Comparison of ENCODE assay signal across 9 cellular contexts in genomic region chr16:68065716-68066305, GRCh38. TPM values are rescaled to one million over a fixed set of nuclear protein-coding genes. Genes with fewer than 3 reads are reported as not detected.
DNase-seq lines count a peak whose midpoint lies in the region; ATAC-seq and TF ChIP-seq lines count a peak whose summit lies in the region.
"Had no signal": no experiment of that assay in that cellular context is flagged by ENCODE, and none has a peak within 500 bp of the region (broad histone marks: within the 10 kb centered on the region; RNA-seq: fewer than 3 reads in every experiment).

No MANE protein-coding gene starts in this region.

- no peak for DNase-seq in CD4-positive, CD25-positive, alpha-beta regulatory T cell
- DNase-seq in SJSA1 (ENCODE audit: low read depth in 1 of 2, low spot score in 2 of 2) = peak; percentile 70 to 75
- DNase-seq in fibroblast of mammary gland (ENCODE audit: low read depth) = peak; percentile 70
- DNase-seq in omental fat pad (ENCODE audit: low spot score) = no peak
- DNase-seq in effector memory CD4-positive, alpha-beta T cell = no peak
- no peak for DNase-seq in NCI-H1048 (lab: John Stamatoyannopoulos, UW)
- DNase-seq: mucosa of descending colon had no signal

- H3K36me3 Mint-ChIP-seq in CD4-positive, CD25-positive, alpha-beta regulatory T cell = peaks cover 12% of the 10 kb centered on the region

- peak overlapping the region in 1 of 4 donors; percentile 36 for H3K4me3 Mint-ChIP-seq in CD4-positive, CD25-positive, alpha-beta regulatory T cell

- peaks cover 46% of the 10 kb centered on the region for H3K4me1 ChIP-seq in CD4-positive, CD25-positive, alpha-beta regulatory T cell (ENCODE audit: control insufficient read depth, insufficient read depth, low read length, poor library complexity, severe bottlenecking)
- H3K4me1 ChIP-seq in SJSA1 (replicated peaks) = peaks cover 31% of the 10 kb centered on the region
- peaks cover 51% of the 10 kb centered on the region for H3K4me1 ChIP-seq in effector memory CD4-positive, alpha-beta T cell (ENCODE audit: control insufficient read depth, insufficient read depth, low read length, poor library complexity, severe bottlenecking)

- H3K27ac Mint-ChIP-seq in CD4-positive, CD25-positive, alpha-beta regulatory T cell = peak overlapping the region; percentile 20 to 90 (median 51)

- H3K9me3 Mint-ChIP-seq in CD4-positive, CD25-positive, alpha-beta regulatory T cell = peaks cover 0 to 1% (median 0%) of the 10 kb centered on the region in 7 donors

- H3K27me3 Mint-ChIP-seq in CD4-positive, CD25-positive, alpha-beta regulatory T cell = no peaks in the 10 kb centered on the region

- peaks cover 2% of the 10 kb centered on the region for H3K36me3 ChIP-seq in CD4-positive, CD25-positive, alpha-beta regulatory T cell (ENCODE audit: control insufficient read depth, insufficient read depth, low read length)
- peaks cover 25% of the 10 kb centered on the region for H3K36me3 ChIP-seq in SJSA1
- H3K36me3 ChIP-seq in effector memory CD4-positive, alpha-beta T cell (ENCODE audit: control insufficient read depth, insufficient read depth, low read length) = peaks cover 3% of the 10 kb centered on the region

- no peaks in the 10 kb centered on the region for H3K27me3 ChIP-seq in CD4-positive, CD25-positive, alpha-beta regulatory T cell (ENCODE audit: control insufficient read depth, insufficient read depth, low read length)
- no peaks in the 10 kb centered on the region for H3K27me3 ChIP-seq in SJSA1 (replicated peaks)
- H3K27me3 ChIP-seq in effector memory CD4-positive, alpha-beta T cell (replicated peaks; ENCODE audit: control insufficient read depth, insufficient read depth, low read length, poor library complexity, severe bottlenecking) = no peaks in the 10 kb centered on the region

- no peak overlapping the region for H3K27ac ChIP-seq in CD4-positive, CD25-positive, alpha-beta regulatory T cell (ENCODE audit: insufficient read depth, low read length, poor library complexity, severe bottlenecking)
- H3K27ac ChIP-seq in SJSA1 = peak overlapping the region; percentile 91
- no peak overlapping the region for H3K27ac ChIP-seq in effector memory CD4-positive, alpha-beta T cell (ENCODE audit: insufficient read depth, low read length, poor library complexity, severe bottlenecking)

- no peak for ATAC-seq in CD4-positive, CD25-positive, alpha-beta regulatory T cell (ENCODE audit: low read depth in 2 of 2)
- ATAC-seq in omental fat pad (ENCODE audit: low FRiP score) = peak; percentile 61
- no peak for ATAC-seq in HG03469 (IDR thresholded peaks at IDR 0.05; ENCODE audit: unreplicated experiment)
- no peak for ATAC-seq in GM19328 (IDR thresholded peaks at IDR 0.05; ENCODE audit: unreplicated experiment)
- ATAC-seq: mucosa of descending colon had no signal

- H3K9me3 ChIP-seq in CD4-positive, CD25-positive, alpha-beta regulatory T cell (ENCODE audit: control insufficient read depth in 2 of 2, low read length in 2 of 2) = no peaks in the 10 kb centered on the region
- no peaks in the 10 kb centered on the region for H3K9me3 ChIP-seq in SJSA1 (replicated peaks)
- no peaks in the 10 kb centered on the region for H3K9me3 ChIP-seq in effector memory CD4-positive, alpha-beta T cell (ENCODE audit: control insufficient read depth, low read length)
- H3K9me3 ChIP-seq: mucosa of descending colon had no signal

- no peak overlapping the region for H3K4me3 ChIP-seq in CD4-positive, CD25-positive, alpha-beta regulatory T cell (ENCODE audit: low read depth, low read length)
- H3K4me3 ChIP-seq in SJSA1 = no peak overlapping the region
- no peak overlapping the region for H3K4me3 ChIP-seq in fibroblast of mammary gland (ENCODE audit: control insufficient read depth, low read depth, low read length)
- no peak overlapping the region for H3K4me3 ChIP-seq in effector memory CD4-positive, alpha-beta T cell (ENCODE audit: insufficient read depth, low read depth, low read length, poor library complexity, severe bottlenecking)
- H3K4me3 ChIP-seq: mucosa of descending colon had no signal

- TF ChIP-seq CTCF in fibroblast of mammary gland (conservative IDR thresholded peaks at IDR 0.05; ENCODE audit: control insufficient read depth, insufficient read depth, low read depth, low read length) = no peak
- no peak for TF ChIP-seq CTCF in omental fat pad (IDR thresholded peaks at IDR 0.05)

- H3K4me1 Mint-ChIP-seq in CD4-positive, CD25-positive, alpha-beta regulatory T cell = peaks cover 9 to 82% (median 52%) of the 10 kb centered on the region in 4 donors

RNA-seq across cellular contexts. Expression of gene NFATC3, which starts 19.4 kb away (rescaled TPM):
- 115 TPM for total RNA-seq in CD4-positive, CD25-positive, alpha-beta regulatory T cell
- polyA plus RNA-seq in CD4-positive, CD25-positive, alpha-beta regulatory T cell = 10 to 100 TPM; 52.0 to 67.5 (median 56.6) TPM
- 19.8 and 33.8 TPM in 2 replicates for total RNA-seq in SJSA1 (2014; rRNA removed; shearing (Covaris generic))
- total RNA-seq in omental fat pad = 10 to 100 TPM; 39.5 to 54.5 (median 45.6) TPM

RNA-seq across cellular contexts. Expression of gene DUS2, which starts 42.7 kb away (rescaled TPM):
- 15.2 TPM for total RNA-seq in CD4-positive, CD25-positive, alpha-beta regulatory T cell
- polyA plus RNA-seq in CD4-positive, CD25-positive, alpha-beta regulatory T cell = 10 to 100 TPM in 2 of 4 donors, 1 to 10 TPM in 2; 7.7 to 11.5 (median 10.3) TPM
- total RNA-seq in SJSA1 (2014; rRNA removed; shearing (Covaris generic)) = 28.3 and 30.4 TPM in 2 replicates
- total RNA-seq in omental fat pad = 10 to 100 TPM in 2 of 4 donors, 1 to 10 TPM in 2; 6.7 to 17.9 (median 10.2) TPM

RNA-seq across cellular contexts. Expression of gene DDX28, which starts 42.8 kb away (rescaled TPM):
- 14.9 TPM for total RNA-seq in CD4-positive, CD25-positive, alpha-beta regulatory T cell
- polyA plus RNA-seq in CD4-positive, CD25-positive, alpha-beta regulatory T cell = 10 to 100 TPM; 48.0 to 68.2 (median 63.9) TPM
- total RNA-seq in SJSA1 (2014; rRNA removed; shearing (Covaris generic)) = 13.1 and 13.2 TPM in 2 replicates
- total RNA-seq in omental fat pad = 10 to 100 TPM in 1 of 4 donors, 1 to 10 TPM in 3; 6.4 to 13.5 (median 6.8) TPM

RNA-seq across cellular contexts. Expression of gene DPEP2NB, which starts 50.1 kb away (rescaled TPM):
- total RNA-seq in CD4-positive, CD25-positive, alpha-beta regulatory T cell = not detected
- not detected for polyA plus RNA-seq in CD4-positive, CD25-positive, alpha-beta regulatory T cell
- total RNA-seq in SJSA1 (2014; rRNA removed; shearing (Covaris generic)) = not detected in 2 replicates
- total RNA-seq in omental fat pad = not detected
- total RNA-seq: mucosa of descending colon had no signal

Comparison
In these comparisons a context has a peak if more than half of its experiments do, and no peak if none do; other contexts are left out.
1. DNase-seq: peak in SJSA1 (2 of 2) and fibroblast of mammary gland (single experiment); none in CD4-positive, CD25-positive, alpha-beta regulatory T cell (0 of 3), omental fat pad (single experiment), effector memory CD4-positive, alpha-beta T cell (0 of 3) and NCI-H1048 (single experiment).